8 cellular contexts compared by ENCODE assay signal in genomic region chr11:66318576-66318970, GRCh38. TPM values are rescaled to one million over a fixed set of nuclear protein-coding genes. Genes with fewer than 3 reads are reported as not detected.
DNase-seq lines count a peak whose midpoint lies in the region; ATAC-seq, FAIRE-seq and TF ChIP-seq lines count a peak whose summit lies in the region.
"Had no signal": no experiment of that assay in that cellular context is flagged by ENCODE, and none has a peak within 500 bp of the region (broad histone marks: within the 10 kb centered on the region; RNA-seq: fewer than 3 reads in every experiment).

No MANE protein-coding gene starts in this region.

- H3K36me3 Mint-ChIP-seq in GM23338 (ENCODE audit: low read depth): peaks cover 22% of the 10 kb centered on the region

- H3K27ac Mint-ChIP-seq in GM23338: no peak overlapping the region

- no peaks in the 10 kb centered on the region for H3K36me3 ChIP-seq in GM23338 (ENCODE audit: insufficient read depth)
- peaks cover 33% of the 10 kb centered on the region for H3K36me3 ChIP-seq in SJSA1
- H3K36me3 ChIP-seq in gastroesophageal sphincter: no peaks in the 10 kb centered on the region
- no peaks in the 10 kb centered on the region for H3K36me3 ChIP-seq in small intestine (ENCODE audit: control insufficient read depth in 2 of 2, insufficient read depth in 2 of 2, low read length in 2 of 2)

- TF ChIP-seq CTCF in GM23338 (conservative IDR thresholded peaks at IDR 0.05; ENCODE audit: low read depth in 2 of 2): no peak
- no peak for TF ChIP-seq CTCF in gastroesophageal sphincter (IDR thresholded peaks at IDR 0.05)

- H3K4me1 ChIP-seq in GM23338 (ENCODE audit: insufficient read depth) (peaks cover 23% of the 10 kb centered on the region), SJSA1 (replicated peaks) (peaks cover 60% of the 10 kb centered on the region), gastroesophageal sphincter (peaks cover 0 to 64% (median 22%) of the 10 kb centered on the region in 3 donors), small intestine (ENCODE audit: control insufficient read depth in 2 of 2, insufficient read depth in 1 of 2, low read depth in 1 of 2, low read length in 1 of 2) (peaks cover 0 to 3% of the 10 kb centered on the region in 2 donors)

- H3K27me3 ChIP-seq in GM23338 (ENCODE audit: insufficient read depth) (no peaks in the 10 kb centered on the region), SJSA1 (replicated peaks) (no peaks in the 10 kb centered on the region), gastroesophageal sphincter (peaks cover 10% of the 10 kb centered on the region), small intestine (ENCODE audit: control insufficient read depth in 2 of 2, insufficient read depth in 2 of 2, low read length in 2 of 2) (no peaks in the 10 kb centered on the region)

- H3K9me3 ChIP-seq in SJSA1 (replicated peaks) (peaks cover 6% of the 10 kb centered on the region; the same call in 1 of the 2 replicates), gastroesophageal sphincter (no peaks in the 10 kb centered on the region), small intestine (ENCODE audit: control insufficient read depth, low read depth) (no peaks in the 10 kb centered on the region)

- H3K27ac ChIP-seq in GM23338 (ENCODE audit: low read depth): peak overlapping the region; percentile 57; the same call in 1 of the 2 replicates
- H3K27ac ChIP-seq in SJSA1: peak overlapping the region; percentile 94
- H3K27ac ChIP-seq in gastroesophageal sphincter: peak overlapping the region in 3 of 4 donors; percentile 91 to 96 (median 92)
- peak overlapping the region; percentile 34 to 90 for H3K27ac ChIP-seq in small intestine (ENCODE audit: low read depth in 1 of 2, low read length in 1 of 2)

- no peaks in the 10 kb centered on the region for H3K9me2 ChIP-seq in GM23338 (ENCODE audit: insufficient read depth)

- no peaks in the 10 kb centered on the region for H4K20me1 ChIP-seq in GM23338 (replicated peaks; ENCODE audit: insufficient read depth)

- ATAC-seq in GM23338 (no peak), gastroesophageal sphincter (no peak)

- no peak for FAIRE-seq in small intestine (lab: Jason Lieb, UNC)

- WGBS in gastroesophageal sphincter (ENCODE audit: low coverage in 1 of 2), 2 donors: 45 to 60% methylated on average over 3 to 4 of the region's 4 CpGs
- 61 to 73% (median 68%) methylated on average over 4 of the region's 4 CpGs for WGBS in small intestine, 3 donors

- no peak for TF ChIP-seq POLR2A in gastroesophageal sphincter (IDR thresholded peaks at IDR 0.05)

- H3K79me2 ChIP-seq in GM23338 (replicated peaks; ENCODE audit: insufficient read depth): no peaks in the 10 kb centered on the region

- peak overlapping the region; percentile 77 for H3K4me2 ChIP-seq in GM23338

- 0 out of 2 replicates have a peak, but pooled peaks cover 9% of the 10 kb centered on the region for H3F3A ChIP-seq in GM23338 (replicated peaks; ENCODE audit: low read depth)

- DNase-seq in GM23338 (ENCODE audit: low spot score) (no peak), SJSA1 (ENCODE audit: low read depth in 1 of 2, low spot score in 2 of 2) (no peak), small intestine (no peak), NCI-H446 (lab: John Stamatoyannopoulos, UW) (no peak), DMS 273 treated with DMSO at 0.1 percent for 48 hours (lab: John Stamatoyannopoulos, UW) (no peak), NOMO-1 treated with dmso at 0.1 percent for 144 hours (lab: John Stamatoyannopoulos, UW; ENCODE audit: unreplicated experiment) (no peak)

- peaks cover 32% of the 10 kb centered on the region for H3K27me3 Mint-ChIP-seq in GM23338 (ENCODE audit: insufficient read depth, low read depth, poor library complexity)

- H3K4me3 ChIP-seq in GM23338: no peak overlapping the region
- H3K4me3 ChIP-seq in SJSA1: no peak overlapping the region
- H3K4me3 ChIP-seq in gastroesophageal sphincter: no peak overlapping the region
- H3K4me3 ChIP-seq in small intestine (ENCODE audit: low read depth in 1 of 2, low read length in 2 of 2): no peak overlapping the region

- peaks cover 30% of the 10 kb centered on the region for H3K4me1 Mint-ChIP-seq in GM23338

- no peak for TF ChIP-seq EP300 in gastroesophageal sphincter (IDR thresholded peaks at IDR 0.05)

- H2AFZ ChIP-seq in GM23338: peak overlapping the region; percentile 93

- no peak overlapping the region; the same call in 2 of the 3 replicates for H3K4me3 Mint-ChIP-seq in GM23338

- peaks cover 21% of the 10 kb centered on the region for H3K9me3 Mint-ChIP-seq in GM23338

TF ChIP-seq in GM23338, 12 proteins besides CTCF, POLR2A, EP300 and RAD21 (continues in another document):
- TF ChIP-seq ETS1 (IDR thresholded peaks at IDR 0.05) (no peak), CREB1 (CRISPR knock-in tag; IDR thresholded peaks at IDR 0.05; ENCODE audit: low read depth) (no peak), NANOG (IDR thresholded peaks at IDR 0.05; ENCODE audit: borderline replicate concordance) (no peak), REST (IDR thresholded peaks at IDR 0.05; ENCODE audit: unreplicated experiment) (no peak), ZNF331 (CRISPR knock-in tag; IDR thresholded peaks at IDR 0.05; ENCODE audit: low read depth) (no peak), POLR2AphosphoS5 (IDR thresholded peaks at IDR 0.05; ENCODE audit: low read depth) (no peak), EZH2 (IDR thresholded peaks at IDR 0.05; ENCODE audit: low read depth, unreplicated experiment) (no peak), EZH2phosphoT487 (IDR thresholded peaks at IDR 0.05; ENCODE audit: unreplicated experiment) (no peak), STAT1 (IDR thresholded peaks at IDR 0.05; ENCODE audit: unreplicated experiment) (no peak)

RNA-seq across cellular contexts. Expression of gene CD248, which starts 1.7 kb away (rescaled TPM):
- 2.0 and 3.8 TPM in 2 replicates for total RNA-seq in GM23338 (2014; rRNA removed; shearing (Covaris generic))
- polyA plus RNA-seq in GM23338 (2016; fragmentation: Nextera tagmentation; extraction: Ambion mirVana) (2.4 and 2.7 TPM in 2 replicates), small intestine (10 to 100 TPM in 1 of 3 donors, 1 to 10 TPM in 1, not detected in 1; 1.6 to 35.7 TPM)
- 576 and 629 TPM in 2 replicates for total RNA-seq in SJSA1 (2014; rRNA removed; shearing (Covaris generic))
- 10 to 100 TPM; 23.1 to 68.2 (median 27.0) TPM for total RNA-seq in gastroesophageal sphincter
- polyA plus RNA-seq: neural cell had no signal

RNA-seq across cellular contexts. Expression of gene RIN1, which starts 17.7 kb away (rescaled TPM):
- total RNA-seq in GM23338 (2014; rRNA removed; shearing (Covaris generic)): 3.7 and 8.2 TPM in 2 replicates
- polyA plus RNA-seq in GM23338 (2016; fragmentation: Nextera tagmentation; extraction: Ambion mirVana) (1.9 and 2.5 TPM in 2 replicates), small intestine (1 to 10 TPM; 5.8 to 9.6 (median 7.3) TPM)
- 44.9 and 58.0 TPM in 2 replicates for total RNA-seq in SJSA1 (2014; rRNA removed; shearing (Covaris generic))
- 1 to 10 TPM; 3.8 to 9.3 (median 4.7) TPM for total RNA-seq in gastroesophageal sphincter

RNA-seq across cellular contexts. Expression of gene BRMS1, which starts 26.3 kb away (rescaled TPM):
- 53.6 and 59.1 TPM in 2 replicates for total RNA-seq in GM23338 (2014; rRNA removed; shearing (Covaris generic))
- polyA plus RNA-seq in GM23338 (2016; fragmentation: Nextera tagmentation; extraction: Ambion mirVana): 61.7 and 62.2 TPM in 2 replicates
- total RNA-seq in SJSA1 (2014; rRNA removed; shearing (Covaris generic)): 170 and 189 TPM in 2 replicates
- 10 to 100 TPM; 26.6 to 44.2 (median 35.5) TPM for total RNA-seq in gastroesophageal sphincter
- 10 to 100 TPM; 72.2 to 77.5 (median 73.2) TPM for polyA plus RNA-seq in small intestine

RNA-seq across cellular contexts. Expression of gene TMEM151A, which starts 26.9 kb away (rescaled TPM):
- total RNA-seq in GM23338 (2014; rRNA removed; shearing (Covaris generic)): 4.4 and 5.0 TPM in 2 replicates
- polyA plus RNA-seq in GM23338 (2016; fragmentation: Nextera tagmentation; extraction: Ambion mirVana) (1.0 and 1.2 TPM in 2 replicates), small intestine (under 1 TPM in 2 of 3 donors, not detected in 1; 0.54 to 0.91 TPM)
- 0.60 and 0.61 TPM in 2 replicates for total RNA-seq in SJSA1 (2014; rRNA removed; shearing (Covaris generic))
- under 1 TPM in 1 of 4 donors, not detected in 3; 0.66 TPM for total RNA-seq in gastroesophageal sphincter

RNA-seq across cellular contexts. Expression of gene B4GAT1, which starts 28.9 kb away (rescaled TPM):
- 41.9 TPM in 2 replicates for total RNA-seq in GM23338 (2014; rRNA removed; shearing (Covaris generic))
- polyA plus RNA-seq in GM23338 (2016; fragmentation: Nextera tagmentation; extraction: Ambion mirVana) (23.5 and 26.7 TPM in 2 replicates), small intestine (10 to 100 TPM; 12.2 to 25.0 (median 16.5) TPM)
- 44.1 and 46.5 TPM in 2 replicates for total RNA-seq in SJSA1 (2014; rRNA removed; shearing (Covaris generic))
- total RNA-seq in gastroesophageal sphincter: 10 to 100 TPM; 39.7 to 62.0 (median 47.6) TPM
